11 cellular contexts compared by ENCODE assay signal in genomic region chr17:73798111-73798748, GRCh38.
A peak's percentile ranks its signal among the peaks of the same experiment; 100 is the strongest.
DNase-seq lines count a peak whose midpoint lies in the region; ATAC-seq and TF ChIP-seq lines count a peak whose summit lies in the region.
"Had no signal": no experiment of that assay in that cellular context is flagged by ENCODE, and none has a peak within 500 bp of the region (broad histone marks: within the 10 kb centered on the region; RNA-seq: fewer than 3 reads in every experiment).

No MANE protein-coding gene starts in this region.

- no peaks in the 10 kb centered on the region for H3K9me2 ChIP-seq in hepatocyte (replicated peaks; ENCODE audit: insufficient read depth)

- H3K79me2 ChIP-seq in hepatocyte, result no peaks in the 10 kb centered on the region

- no peaks in the 10 kb centered on the region for H3K9me3 ChIP-seq in right cardiac atrium (ENCODE audit: control insufficient read depth, low read length)
- H3K9me3 ChIP-seq in right atrium auricular region, result peaks cover 0 to 7% of the 10 kb centered on the region in 2 donors
- H3K9me3 ChIP-seq in SJSA1 (replicated peaks), result 0 out of 2 replicates have a peak, but pooled peaks cover 3% of the 10 kb centered on the region
- no peaks in the 10 kb centered on the region for H3K9me3 ChIP-seq in hepatocyte (ENCODE audit: low read depth)
- H3K9me3 ChIP-seq in aorta (ENCODE audit: control insufficient read depth, low read length), result peaks cover 3% of the 10 kb centered on the region
- H3K9me3 ChIP-seq in testis, result no peaks in the 10 kb centered on the region

- DNase-seq in right cardiac atrium (no peak), right atrium auricular region (ENCODE audit: low spot score) (no peak), SJSA1 (ENCODE audit: low read depth in 1 of 2, low spot score in 2 of 2) (peak; percentile 60 to 71), hepatocyte (ENCODE audit: low spot score) (peak; percentile 93), aorta (no peak), NCI-H1048 (lab: John Stamatoyannopoulos, UW) (no peak), testis (no peak)
- DNase-seq: activated naive CD4-positive, alpha-beta T cell treated with anti-CD3 and anti-CD28 coated beads, Interleukin-2, amount 50 U/mL, for 16 hours; NCI-H2171 had no signal

- 43% methylated on average over 7 of the region's 7 CpGs for WGBS in right cardiac atrium
- WGBS in hepatocyte (ENCODE audit: low lambda C conversion rate, missing lambda C conversion rate), result 53% methylated on average over 6 of the region's 7 CpGs
- WGBS in aorta, 2 donors, result 16 to 21% methylated on average over 7 of the region's 7 CpGs
- 60 to 67% methylated on average over 7 of the region's 7 CpGs for WGBS in testis, 2 donors

- H3K4me2 ChIP-seq in hepatocyte, result peak overlapping the region; percentile 51

- no peak for TF ChIP-seq CTCF in right atrium auricular region (IDR thresholded peaks at IDR 0.05)
- TF ChIP-seq CTCF in hepatocyte (IDR thresholded peaks at IDR 0.05; ENCODE audit: poor library complexity), result no peak
- TF ChIP-seq CTCF in testis (IDR thresholded peaks at IDR 0.05), result no peak

- intact Hi-C loops in right cardiac atrium (cut with DNase I), result no loop called here
- intact Hi-C loops in aorta (cut with DNase I), result no loop called here
- intact Hi-C loops in testis (cut with DNase I; ENCODE audit: low total_unique reads), result no loop called here

- H3K4me3 ChIP-seq in right cardiac atrium (ENCODE audit: low read length) (no peak overlapping the region), right atrium auricular region (no peak overlapping the region), SJSA1 (no peak overlapping the region), hepatocyte (no peak overlapping the region), aorta (ENCODE audit: low read length in 2 of 2) (no peak overlapping the region), testis (no peak overlapping the region)

- TF ChIP-seq POLR2A in testis (IDR thresholded peaks at IDR 0.05), result no peak

- ATAC-seq in right cardiac atrium, result peak; percentile 48 to 81
- ATAC-seq in aorta (ENCODE audit: low FRiP score), result peak; percentile 70
- ATAC-seq in HG02973 (IDR thresholded peaks at IDR 0.05; ENCODE audit: unreplicated experiment), result no peak

- no peak overlapping the region for H2AFZ ChIP-seq in hepatocyte

- no peak overlapping the region for H3K27ac ChIP-seq in right cardiac atrium (ENCODE audit: low read length)
- H3K27ac ChIP-seq in right atrium auricular region, result no peak overlapping the region
- no peak overlapping the region for H3K27ac ChIP-seq in SJSA1
- H3K27ac ChIP-seq in hepatocyte, result peak overlapping the region; percentile 76
- peak overlapping the region in 1 of 2 donors; percentile 30 for H3K27ac ChIP-seq in aorta (ENCODE audit: low read depth in 1 of 2, low read length in 2 of 2)
- H3K27ac ChIP-seq in testis, result no peak overlapping the region
- H3K27ac ChIP-seq: C4-2B had no signal

- H3K36me3 ChIP-seq in right atrium auricular region, result no peaks in the 10 kb centered on the region
- H3K36me3 ChIP-seq in SJSA1, result no peaks in the 10 kb centered on the region
- H3K36me3 ChIP-seq in hepatocyte (replicated peaks; ENCODE audit: insufficient read depth, low read depth), result no peaks in the 10 kb centered on the region
- no peaks in the 10 kb centered on the region for H3K36me3 ChIP-seq in aorta (ENCODE audit: control insufficient read depth in 1 of 2, insufficient read depth in 2 of 2, low read length in 1 of 2)
- no peaks in the 10 kb centered on the region for H3K36me3 ChIP-seq in testis (ENCODE audit: low read depth, missing control alignments)

- H3K4me1 ChIP-seq in right cardiac atrium (ENCODE audit: control insufficient read depth, insufficient read depth, low read length) (no peaks in the 10 kb centered on the region), right atrium auricular region (no peaks in the 10 kb centered on the region), SJSA1 (replicated peaks) (peaks cover 7% of the 10 kb centered on the region), hepatocyte (ENCODE audit: insufficient read depth) (peaks cover 37% of the 10 kb centered on the region), aorta (ENCODE audit: control insufficient read depth in 1 of 2, insufficient read depth in 2 of 2, low read length in 2 of 2) (peaks cover 0 to 3% of the 10 kb centered on the region in 2 donors), testis (no peaks in the 10 kb centered on the region)

- no peaks in the 10 kb centered on the region for H4K20me1 ChIP-seq in hepatocyte (ENCODE audit: insufficient read depth, poor library complexity, severe bottlenecking)

- H3K27me3 ChIP-seq in right cardiac atrium (ENCODE audit: control insufficient read depth, insufficient read depth) (no peaks in the 10 kb centered on the region), right atrium auricular region (no peaks in the 10 kb centered on the region), SJSA1 (replicated peaks) (0 out of 2 replicates have a peak, but pooled peaks cover 3% of the 10 kb centered on the region), hepatocyte (no peaks in the 10 kb centered on the region), aorta (ENCODE audit: control insufficient read depth in 1 of 2, insufficient read depth in 2 of 2, low read length in 1 of 2) (no peaks in the 10 kb centered on the region), testis (no peaks in the 10 kb centered on the region)

Comparison
In these comparisons a context has a peak if more than half of its experiments do, and no peak if none do; other contexts are left out.
1. DNase-seq: peak in SJSA1 (2 of 2) and hepatocyte (single experiment); none in right cardiac atrium (0 of 3), right atrium auricular region (single experiment), aorta (0 of 2), NCI-H1048 (single experiment) and testis (single experiment).